14 cellular contexts compared by ENCODE assay signal in the genomic region with DNA sequence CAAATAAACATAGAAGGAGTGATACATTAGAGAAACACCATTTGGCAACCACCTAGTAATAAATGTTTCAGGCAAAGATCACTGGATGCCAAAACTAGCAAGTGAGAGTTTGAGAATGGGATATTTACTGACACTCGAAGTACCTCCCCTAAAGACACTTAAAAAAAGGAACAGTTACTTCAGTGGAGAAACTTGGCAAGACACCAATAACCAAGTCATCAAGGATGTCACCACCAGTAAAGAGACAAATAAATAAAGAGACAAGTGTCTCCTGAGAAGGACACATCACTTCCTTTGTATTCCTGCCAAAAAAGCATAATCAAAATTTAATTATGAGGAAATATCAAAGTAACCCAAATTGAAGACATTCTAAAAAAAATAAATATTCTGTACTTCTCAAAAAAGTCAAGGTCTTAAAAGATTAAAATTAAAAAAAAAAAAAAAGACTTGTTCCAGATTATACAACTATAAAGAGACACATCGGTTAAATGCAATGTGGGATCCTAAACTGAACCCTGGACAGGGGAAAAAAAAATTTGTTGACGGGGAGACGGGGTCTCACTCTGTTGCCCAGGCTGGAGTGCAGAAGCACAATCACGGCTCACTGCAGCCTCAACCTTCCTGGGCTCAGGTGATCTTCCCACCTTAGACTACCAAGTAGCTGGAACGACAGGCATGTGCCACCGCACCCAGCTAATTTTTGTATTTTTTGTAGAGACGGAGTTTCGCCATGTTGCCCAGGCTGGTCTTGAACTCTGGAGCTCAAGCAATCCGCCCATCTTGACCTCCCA. TPM values are rescaled to one million over a fixed set of nuclear protein-coding genes. Genes with fewer than 3 reads are reported as not detected.
DNase-seq lines count a peak whose midpoint lies in the region; ATAC-seq and TF ChIP-seq lines count a peak whose summit lies in the region.
"Had no signal": no experiment of that assay in that cellular context is flagged by ENCODE, and none has a peak within 500 bp of the region (broad histone marks: within the 10 kb centered on the region; RNA-seq: fewer than 3 reads in every experiment).

No MANE protein-coding gene starts in this region.

- no peak overlapping the region for H2AFZ ChIP-seq in OCI-LY1 (ENCODE audit: low read length)

- ATAC-seq in heart left ventricle (peak; percentile 41 to 65 (median 54)), GM18870 (IDR thresholded peaks at IDR 0.05; ENCODE audit: unreplicated experiment) (no peak), GM19397 (IDR thresholded peaks at IDR 0.05; ENCODE audit: unreplicated experiment) (no peak)
- ATAC-seq: esophagus mucosa had no signal

- H3K4me3 ChIP-seq in AG10803 (ENCODE audit: low read length) (no peak overlapping the region), OCI-LY1 (ENCODE audit: low read depth, low read length, poor library complexity, severe bottlenecking) (no peak overlapping the region), heart left ventricle (no peak overlapping the region)
- H3K4me3 ChIP-seq: cardiac muscle cell, SK-N-MC had no signal

- H3K9me3 ChIP-seq in OCI-LY1 (ENCODE audit: low read length) (no peaks in the 10 kb centered on the region), heart left ventricle (no peaks in the 10 kb centered on the region)

- H3K27ac ChIP-seq in OCI-LY1 (ENCODE audit: low read depth, low read length, poor library complexity, severe bottlenecking) = peak overlapping the region; percentile 10
- H3K27ac ChIP-seq in heart left ventricle = peak overlapping the region in 1 of 12 donors; percentile 42
- H3K27ac ChIP-seq: cardiac muscle cell, SK-N-MC had no signal

- H3K36me3 ChIP-seq in OCI-LY1 (ENCODE audit: insufficient read depth, low read length) (peaks cover 55% of the 10 kb centered on the region), heart left ventricle (peaks cover 0 to 65% (median 31%) of the 10 kb centered on the region in 9 donors)
- H3K36me3 ChIP-seq: cardiac muscle cell had no signal

- H3K79me2 ChIP-seq in OCI-LY1 (ENCODE audit: insufficient read depth, low read length) = no peaks in the 10 kb centered on the region

- no peaks in the 10 kb centered on the region for H3F3A ChIP-seq in OCI-LY1 (ENCODE audit: insufficient read depth, low read length)

- peaks cover 9% of the 10 kb centered on the region for H3K4me1 ChIP-seq in OCI-LY1 (ENCODE audit: insufficient read depth, low read length, severe bottlenecking)
- H3K4me1 ChIP-seq in heart left ventricle = peaks cover 0 to 25% (median 4%) of the 10 kb centered on the region in 12 donors

- DNase-seq in AG10803 (ENCODE audit: low read depth) (peak; percentile 3), GM04504 (ENCODE audit: low read depth) (peak; percentile 6), heart left ventricle (no peak), cerebellar cortex (ENCODE audit: low spot score) (no peak), middle frontal gyrus (ENCODE audit: extremely low spot score, low spot score) (no peak)
- DNase-seq: C1 segment of cervical spinal cord, H7, NCI-H446 treated with DMSO at 0.1 percent for 48 hours had no signal

- no peaks in the 10 kb centered on the region for H4K20me1 ChIP-seq in OCI-LY1 (ENCODE audit: insufficient read depth, low read length)

- no peaks in the 10 kb centered on the region for H3K9me2 ChIP-seq in OCI-LY1 (ENCODE audit: low read depth, low read length)

- WGBS in heart left ventricle, 4 donors = 79 to 85% (median 84%) methylated on average over 10 of the region's 10 CpGs

- TF ChIP-seq POLR2A in heart left ventricle (IDR thresholded peaks at IDR 0.05) = no peak

- intact Hi-C loops in heart left ventricle (cut with DNase I) = no loop called here

- no peak overlapping the region for H3K9ac ChIP-seq in OCI-LY1 (ENCODE audit: low read length)

- TF ChIP-seq CTCF in AG10803 (conservative IDR thresholded peaks at IDR 0.05; ENCODE audit: low read length) (no peak), OCI-LY1 (IDR thresholded peaks at IDR 0.05; ENCODE audit: low read length) (no peak), heart left ventricle (IDR thresholded peaks at IDR 0.05) (no peak)

- H3K27me3 ChIP-seq in OCI-LY1 (ENCODE audit: insufficient read depth, low read length) (no peaks in the 10 kb centered on the region), heart left ventricle (no peaks in the 10 kb centered on the region)
- H3K27me3 ChIP-seq: cardiac muscle cell had no signal

- H3K4me2 ChIP-seq in OCI-LY1 (ENCODE audit: low read length) = no peak overlapping the region

RNA-seq across cellular contexts. Expression of gene TM7SF3, which starts 26.4 kb away (rescaled TPM):
- 10 to 100 TPM; 13.8 to 84.0 (median 28.3) TPM for total RNA-seq in heart left ventricle
- polyA plus RNA-seq in heart left ventricle = 10 to 100 TPM in 1 of 2 donors, 1 to 10 TPM in 1; 5.8 to 16.1 TPM

RNA-seq across cellular contexts. Expression of gene MED21, which starts 34.5 kb away (rescaled TPM):
- 10 to 100 TPM; 31.0 to 61.6 (median 52.9) TPM for total RNA-seq in heart left ventricle
- 10 to 100 TPM; 32.2 to 45.9 TPM for polyA plus RNA-seq in heart left ventricle

RNA-seq across cellular contexts. Expression of gene FGFR1OP2, which starts 49.6 kb away (rescaled TPM):
- total RNA-seq in heart left ventricle = 10 to 100 TPM; 26.3 to 54.9 (median 30.8) TPM
- 10 to 100 TPM; 28.0 to 44.2 TPM for polyA plus RNA-seq in heart left ventricle

RNA-seq across cellular contexts. Expression of gene INTS13, which starts 50.0 kb away (rescaled TPM):
- 10 to 100 TPM; 14.1 to 24.1 (median 18.5) TPM for total RNA-seq in heart left ventricle
- polyA plus RNA-seq in heart left ventricle = 10 to 100 TPM; 22.6 to 24.8 TPM

Comparison
In these comparisons a context has a peak if more than half of its experiments do, and no peak if none do; other contexts are left out.
1. DNase-seq: peak in AG10803 (single experiment) and GM04504 (single experiment); none in heart left ventricle (0 of 5), cerebellar cortex (single experiment) and middle frontal gyrus (single experiment).
2. ATAC-seq: peak in heart left ventricle (4 of 4); none in GM18870 (single experiment) and GM19397 (single experiment).